ENCODE assay signal across 19 cellular contexts in genomic region chr6:43913388-43914271, GRCh38.
A peak's percentile ranks its signal among the peaks of the same experiment; 100 is the strongest.
DNase-seq lines count a peak whose midpoint lies in the region; ATAC-seq, FAIRE-seq and TF ChIP-seq lines count a peak whose summit lies in the region.
"Had no signal": no experiment of that assay in that cellular context is flagged by ENCODE, and none has a peak within 500 bp of the region (broad histone marks: within the 10 kb centered on the region; RNA-seq: fewer than 3 reads in every experiment).

No MANE protein-coding gene starts in this region.

- H3K4me2 ChIP-seq in GM23248 (ENCODE audit: unreplicated experiment) (peak overlapping the region; percentile 7), GM12878 (ENCODE audit: control insufficient read depth, insufficient read depth) (no peak overlapping the region)
- H3K4me2 ChIP-seq: KMS-11 had no signal

- TF ChIP-seq POLR2A in GM12878 (IDR thresholded peaks at IDR 0.05; ENCODE audit: low read depth, low read length) (no peak), stomach (IDR thresholded peaks at IDR 0.05) (no peak)

- H3K9me2 ChIP-seq in GM23248 (ENCODE audit: insufficient read depth) = no peaks in the 10 kb centered on the region

- no peaks in the 10 kb centered on the region for H3K9me3 ChIP-seq in GM23248 (ENCODE audit: low read depth)
- no peaks in the 10 kb centered on the region for H3K9me3 ChIP-seq in GM12878 (replicated peaks; ENCODE audit: control insufficient read depth, insufficient read depth, low read length)
- no peaks in the 10 kb centered on the region for H3K9me3 ChIP-seq in kidney (ENCODE audit: control insufficient read depth in 1 of 2, low read length in 2 of 2)
- H3K9me3 ChIP-seq in stomach = no peaks in the 10 kb centered on the region
- H3K9me3 ChIP-seq: adrenal gland had no signal

- H3K27me3 ChIP-seq in GM23248 (replicated peaks; ENCODE audit: insufficient read depth) (no peaks in the 10 kb centered on the region), GM12878 (replicated peaks in 1 of 2; ENCODE audit: control insufficient read depth in 2 of 2, insufficient read depth in 2 of 2, low read length in 1 of 2) (no peaks in the 10 kb centered on the region), stomach (no peaks in the 10 kb centered on the region)
- H3K27me3 ChIP-seq: adrenal gland had no signal

- intact Hi-C loops in GM12878 (cut with micrococcal nuclease; ENCODE audit: unreplicated experiment) (no loop called here), kidney (cut with DNase I) (no loop called here), stomach (cut with DNase I; ENCODE audit: low total_unique reads) (no loop called here)

- no peak for TF ChIP-seq RAD21 in GM12878 (IDR thresholded peaks at IDR 0.05; ENCODE audit: insufficient read depth, low read depth, low read length)

- FAIRE-seq in GM12878 (lab: Jason Lieb, UNC) (no peak), kidney (lab: Jason Lieb, UNC) (no peak)
- FAIRE-seq: frontal cortex, H54 had no signal

- BruUV-seq in GM12878 (replicated peaks; lab: Mats Ljungman, UMichigan) = no TSS peak

- TF ChIP-seq EP300 in GM12878 (IDR thresholded peaks at IDR 0.05; ENCODE audit: borderline replicate concordance in 1 of 2, control insufficient read depth in 1 of 2, low read depth in 2 of 2, low read length in 2 of 2) = no peak
- no peak for TF ChIP-seq EP300 in stomach (IDR thresholded peaks at IDR 0.05)

- POLR2A ChIA-PET in GM12878 (lab: Charles Lee) = interaction anchor here (0.6 to 1.0 kb wide), 3 partner anchors 30 to 198 kb away, joined by 3 read pairs; no protein-coding TSS in a partner anchor

- RAD21 ChIA-PET in GM12878 (lab: Charles Lee; ENCODE audit: unreplicated experiment) = interaction anchor here (0.9 to 1.6 kb wide), 4 partner anchors 12 to 166 kb away, joined by 3 to 5 read pairs (median 4); no protein-coding TSS in a partner anchor

- H2AFZ ChIP-seq in GM23248 (peak overlapping the region; percentile 57; the same call in 1 of the 2 replicates), GM12878 (ENCODE audit: control insufficient read depth, low read depth, low read length) (no peak overlapping the region)

- H3K36me3 ChIP-seq in GM23248 (ENCODE audit: low read depth) (no peaks in the 10 kb centered on the region), GM12878 (ENCODE audit: control insufficient read depth in 2 of 2, insufficient read depth in 2 of 2, low read length in 1 of 2) (no peaks in the 10 kb centered on the region), kidney (ENCODE audit: control insufficient read depth in 1 of 2, insufficient read depth in 2 of 2, low read length in 2 of 2) (no peaks in the 10 kb centered on the region), stomach (no peaks in the 10 kb centered on the region)
- H3K36me3 ChIP-seq: adrenal gland had no signal

- CTCF ChIA-PET in GM12878 (lab: Yijun Ruan, JAX) = interaction anchor here (0.8 to 1.1 kb wide), 3 partner anchors 40 to 91 kb away, joined by 3 to 4 read pairs (median 3); no protein-coding TSS in a partner anchor

- H3K9ac ChIP-seq in GM23248 (peak overlapping the region; percentile 20; the same call in 1 of the 2 replicates), GM12878 (ENCODE audit: control insufficient read depth, insufficient read depth, low read length) (no peak overlapping the region), kidney (ENCODE audit: low read length in 2 of 2) (no peak overlapping the region)
- H3K9ac ChIP-seq: KMS-11 had no signal

- H3F3A ChIP-seq in GM23248 (ENCODE audit: insufficient read depth) = no peaks in the 10 kb centered on the region

- in situ Hi-C loops in GM23248 (cut with MboI) (no loop called here), GM12878 (cut with MboI) (no loop called here)

- H4K20me1 ChIP-seq in GM23248 (ENCODE audit: insufficient read depth) (no peaks in the 10 kb centered on the region), GM12878 (ENCODE audit: control insufficient read depth, insufficient read depth) (no peaks in the 10 kb centered on the region)

- H3K27ac ChIP-seq in GM23248 = no peak overlapping the region
- no peak overlapping the region for H3K27ac ChIP-seq in GM12878 (ENCODE audit: control insufficient read depth, insufficient read depth)
- H3K27ac ChIP-seq in kidney (ENCODE audit: low read depth in 2 of 2, low read length in 2 of 2) = peak overlapping the region; percentile 69 to 71
- peak overlapping the region; percentile 26 to 80 (median 67) for H3K27ac ChIP-seq in stomach
- H3K27ac ChIP-seq: adrenal gland, KMS-11 had no signal

- H3K4me1 ChIP-seq in GM23248 (ENCODE audit: insufficient read depth) = peaks cover 32% of the 10 kb centered on the region
- H3K4me1 ChIP-seq in GM12878 (ENCODE audit: control insufficient read depth, insufficient read depth, low read length) = no peaks in the 10 kb centered on the region
- H3K4me1 ChIP-seq in kidney (ENCODE audit: control insufficient read depth in 1 of 2, insufficient read depth in 1 of 2, low read depth in 1 of 2, low read length in 2 of 2) = peaks cover 50 to 55% of the 10 kb centered on the region in 2 donors
- H3K4me1 ChIP-seq in stomach = peaks cover 34 to 68% (median 54%) of the 10 kb centered on the region in 4 donors

- H3K4me3 ChIP-seq in GM23248 (no peak overlapping the region), GM12878 (no peak overlapping the region), kidney (ENCODE audit: low read length in 2 of 2) (no peak overlapping the region), stomach (no peak overlapping the region)
- H3K4me3 ChIP-seq: adrenal gland had no signal

- ATAC-seq in GM12878 (peak; percentile 51), omental fat pad (ENCODE audit: low FRiP score) (no peak)

- H3K79me2 ChIP-seq in GM23248 (ENCODE audit: insufficient read depth) (no peaks in the 10 kb centered on the region), GM12878 (ENCODE audit: control insufficient read depth, insufficient read depth, low read length) (no peaks in the 10 kb centered on the region)

- DNase-seq in GM23248 (peak; percentile 58), GM12878 (ENCODE audit: low read depth, low spot score) (no peak), kidney (peak; percentile 63), stomach (peak; percentile 83), omental fat pad (ENCODE audit: low spot score) (no peak), activated gamma-delta T cell (lab: John Stamatoyannopoulos, UW) (no peak), amniotic stem cell (lab: John Stamatoyannopoulos, UW) (no peak)
- DNase-seq: activated T-cell treated with anti-CD3 and anti-CD28 coated beads for 4 hours; adrenal gland; CD4-positive, CD25-positive, alpha-beta regulatory T cell; effector CD4-positive, alpha-beta T cell; GF-D8; NCI-H146; NCI-H526 treated with DMSO at 0.1 percent for 48 hours; RPMI8226; T-helper 2 cell had no signal

- SMC1A ChIA-PET in GM12878 (lab: Charles Lee; ENCODE audit: uncharacterized antibody, unreplicated experiment) = interaction anchor here (0.6 to 1.9 kb wide), 9 partner anchors 9 to 87 kb away, joined by 3 to 6 read pairs (median 3); no protein-coding TSS in a partner anchor

- TF ChIP-seq CTCF in GM12878 (IDR thresholded peaks at IDR 0.05 in 2 of 3, conservative IDR thresholded peaks at IDR 0.05 in 1 of 3; ENCODE audit: control insufficient read depth in 2 of 3, extremely low read depth in 1 of 3, insufficient read depth in 1 of 3, low read depth in 3 of 3, low read length in 3 of 3) = no peak
- TF ChIP-seq CTCF in kidney (IDR thresholded peaks at IDR 0.05; ENCODE audit: borderline replicate concordance, extremely low read depth, insufficient read depth) = no peak
- TF ChIP-seq CTCF in stomach (IDR thresholded peaks at IDR 0.05) = no peak
- no peak for TF ChIP-seq CTCF in omental fat pad (IDR thresholded peaks at IDR 0.05)

- 72 to 76% methylated on average over 4 of the region's 4 CpGs for WGBS in GM23248 (ENCODE audit: low coverage in 1 of 2, low lambda C conversion rate in 2 of 2, missing lambda C conversion rate in 2 of 2), 2 experiments
- WGBS in GM12878 (ENCODE audit: insufficient coverage, insufficient replicate concordance, low lambda C conversion rate, missing lambda C conversion rate) = 4% methylated on average over 4 of the region's 4 CpGs
- WGBS in stomach, 5 donors = 31 to 64% (median 51%) methylated on average over 3 to 4 of the region's 4 CpGs

TF ChIP-seq in GM12878, 131 proteins besides CTCF, POLR2A, EP300 and RAD21:
- TF ChIP-seq BCL3 (IDR thresholded peaks at IDR 0.05; ENCODE audit: borderline replicate concordance, insufficient read depth, low read depth, low read length, poor library complexity, severe bottlenecking) (no peak), ZNF622 (IDR thresholded peaks at IDR 0.05) (no peak), ASH2L (IDR thresholded peaks at IDR 0.05; ENCODE audit: borderline replicate concordance, low read depth) (no peak), ESRRA (IDR thresholded peaks at IDR 0.05; ENCODE audit: low read length) (no peak)

Comparison
In these comparisons a context has a peak if more than half of its experiments do, and no peak if none do; other contexts are left out.
1. DNase-seq: peak in GM23248 (single experiment), kidney (single experiment) and stomach (single experiment); none in GM12878 (single experiment), omental fat pad (single experiment), activated gamma-delta T cell (single experiment) and amniotic stem cell (single experiment).
2. H3K27ac ChIP-seq: peak in kidney (2 of 2) and stomach (5 of 5); none in GM23248 (single experiment) and GM12878 (single experiment).